Comparison of ENCODE assay signal across 17 cellular contexts in genomic region chr2:203662963-203663362, GRCh38. TPM values are rescaled to one million over a fixed set of nuclear protein-coding genes. Genes with fewer than 3 reads are reported as not detected.
"Had no signal": no experiment of that assay in that cellular context is flagged by ENCODE, and none has a peak within 500 bp of the region (broad histone marks: within the 10 kb centered on the region; RNA-seq: fewer than 3 reads in every experiment).

No MANE protein-coding gene starts in this region.

- H3K4me1 ChIP-seq: adrenal gland had no signal

- H3K27ac ChIP-seq: adrenal gland, coronary artery, transverse colon had no signal

- DNase-seq: activated CD4-positive, alpha-beta T cell treated with anti-CD3 and anti-CD28 coated beads for 48 hours; activated CD8-positive, alpha-beta T cell treated with anti-CD3 and anti-CD28 coated beads, Interleukin-2, amount 10 ng/mL, durations not matched to agents 7 days and 5 days; activated naive CD4-positive, alpha-beta T cell treated with anti-CD3 and anti-CD28 coated beads, Interleukin-2, amount 10 ng/mL, durations not matched to agents 7 days and 5 days; adrenal gland; caudate nucleus; effector memory CD4-positive, alpha-beta T cell; erythroblast; left cardiac atrium; stimulated activated CD4-positive, alpha-beta T cell treated with anti-CD3 and anti-CD28 coated beads, Interleukin-12 subunit alpha, Interleukin-12 subunit beta, amount 100 ng/mL, for 4 hours; stimulated activated naive CD4-positive, alpha-beta T cell; substantia nigra; T-helper 9 cell; transverse colon had no signal

- H3K4me3 ChIP-seq: adrenal gland, coronary artery, transverse colon had no signal

- H3K9me3 ChIP-seq: adrenal gland, transverse colon had no signal

- H3K27me3 ChIP-seq: adrenal gland, transverse colon had no signal

- ATAC-seq: activated CD8-positive, alpha-beta T cell treated with anti-CD3 and anti-CD28 coated beads, Interleukin-2, amount 10 ng/mL, durations not matched to agents 7 days and 5 days; left cardiac atrium; natural killer cell treated with Interleukin-12 subunit alpha and Interleukin-12 subunit beta and Interleukin-15 and Interleukin-18, amount 100 ng/mL, for 72 hours; WTC11 had no signal

- H3K36me3 ChIP-seq: adrenal gland, transverse colon had no signal

RNA-seq across cellular contexts. Expression of gene CD28, which starts 43.5 kb away (rescaled TPM):
- total RNA-seq: osteocyte had no signal
